Comparison of ENCODE assay signal across 8 cellular contexts in genomic region chr19:55005684-55006488, GRCh38.
DNase-seq lines count a peak whose midpoint lies in the region; FAIRE-seq lines count a peak whose summit lies in the region.

No MANE protein-coding gene starts in this region.

- H3K4me3 ChIP-seq in HUES48 (ENCODE audit: low read depth, low read length), result peak overlapping the region; percentile 91

- H3K9ac ChIP-seq in HUES48 (ENCODE audit: low read depth, low read length), result peak overlapping the region; percentile 70

- H3K9me3 ChIP-seq in HUES48 (ENCODE audit: control insufficient read depth, insufficient read depth, low read length), result no peaks in the 10 kb centered on the region

- FAIRE-seq in GM18507 (lab: Jason Lieb, UNC), result peak; percentile 89

- peaks cover 32% of the 10 kb centered on the region for H3K36me3 ChIP-seq in HUES48 (ENCODE audit: control insufficient read depth, insufficient read depth, low read length)

- no peaks in the 10 kb centered on the region for H3K27me3 ChIP-seq in HUES48 (ENCODE audit: control insufficient read depth, insufficient read depth, low read length)

- DNase-seq in GM18507 (ENCODE audit: extremely low spot score, insufficient read length, low read depth) (peak; percentile 33), SIG-M5 (lab: John Stamatoyannopoulos, UW) (peak; percentile 98), iPS DF 19.7 (ENCODE audit: low read depth, low spot score) (peak; percentile 30), NCI-H345 treated with DMSO at 0.1 percent for 48 hours (lab: John Stamatoyannopoulos, UW; ENCODE audit: unreplicated experiment) (no peak), NCI-H526 treated with DMSO at 0.1 percent for 48 hours (lab: John Stamatoyannopoulos, UW) (no peak)
- DNase-seq in activated naive CD4-positive, alpha-beta T cell treated with Interleukin-2 at 50 U/mL for 16 hours, result peak; percentile 21
- peak; percentile 9 for DNase-seq in stimulated activated CD4-positive, alpha-beta T cell treated with anti-CD3 and anti-CD28 coated beads, Interleukin-12 subunit alpha, Interleukin-12 subunit beta, amount 100 ng/mL, for 4 hours

- H3K27ac ChIP-seq in HUES48 (ENCODE audit: low read depth, low read length), result peak overlapping the region; percentile 91

- H3K4me1 ChIP-seq in HUES48 (ENCODE audit: control insufficient read depth, insufficient read depth, low read length), result 0 out of 2 replicates have a peak, but pooled peaks cover 3% of the 10 kb centered on the region

Comparison
In these comparisons a context has a peak if more than half of its experiments do, and no peak if none do; other contexts are left out.
1. DNase-seq: peak in GM18507 (single experiment), SIG-M5 (single experiment), activated naive CD4-positive, alpha-beta T cell treated with Interleukin-2 at 50 U/mL for 16 hours (single experiment), iPS DF 19.7 (single experiment) and stimulated activated CD4-positive, alpha-beta T cell treated with anti-CD3 and anti-CD28 coated beads, Interleukin-12 subunit alpha, Interleukin-12 subunit beta, amount 100 ng/mL, for 4 hours (single experiment); none in NCI-H345 treated with DMSO at 0.1 percent for 48 hours (single experiment) and NCI-H526 treated with DMSO at 0.1 percent for 48 hours (single experiment).